In the genomic region with DNA sequence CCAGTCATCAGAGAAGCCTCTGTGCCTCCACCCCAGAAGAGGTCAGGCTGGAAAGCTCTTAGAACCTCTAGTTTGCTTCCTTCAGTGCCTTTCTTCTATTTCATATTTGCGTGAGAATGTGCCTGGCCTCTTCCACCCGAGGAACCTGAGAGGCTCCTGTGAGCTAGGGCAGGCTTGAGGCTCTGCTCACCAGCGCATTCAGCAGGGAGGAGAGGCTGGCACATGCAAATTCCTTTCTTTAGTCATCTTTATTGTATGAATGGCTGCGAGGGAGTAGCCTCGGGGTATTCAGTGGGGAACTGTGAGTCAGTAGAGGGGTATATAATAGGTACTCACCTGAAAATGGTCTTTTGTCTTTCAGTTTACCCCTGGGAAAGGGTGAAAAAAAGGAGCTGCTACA, we compare ENCODE assay signal across 13 cellular contexts.
DNase-seq lines count a peak whose midpoint lies in the region; ATAC-seq, FAIRE-seq and TF ChIP-seq lines count a peak whose summit lies in the region.
"Had no signal": no experiment of that assay in that cellular context is flagged by ENCODE, and none has a peak within 500 bp of the region (broad histone marks: within the 10 kb centered on the region; RNA-seq: fewer than 3 reads in every experiment).

No MANE protein-coding gene starts in this region.

- ATAC-seq in foreskin keratinocyte (peak; percentile 98), GM18498 (IDR thresholded peaks at IDR 0.05; ENCODE audit: unreplicated experiment) (no peak)
- ATAC-seq: activated CD8-positive, alpha-beta T cell treated with anti-CD3 and anti-CD28 coated beads for 36 hours had no signal

- no peak for FAIRE-seq in RCC 7860 (lab: Jason Lieb, UNC)
- FAIRE-seq: endothelial cell of umbilical vein had no signal

- H3K4me1 ChIP-seq in foreskin keratinocyte = peaks cover 32% of the 10 kb centered on the region
- H3K4me1 ChIP-seq: left ventricle myocardium inferior had no signal

- no peaks in the 10 kb centered on the region for H3K27me3 ChIP-seq in foreskin keratinocyte

- peak; percentile 8 for TF ChIP-seq CTCF in foreskin keratinocyte (conservative IDR thresholded peaks at IDR 0.05)
- TF ChIP-seq CTCF in retinal pigment epithelial cell (conservative IDR thresholded peaks at IDR 0.05; ENCODE audit: low read depth, low read length) = no peak

- H3K4me3 ChIP-seq in retinal pigment epithelial cell (ENCODE audit: low read length) = no peak overlapping the region
- H3K4me3 ChIP-seq: left ventricle myocardium inferior had no signal

- DNase-seq in HK-2 (ENCODE audit: unreplicated experiment) (peak; percentile 14), RCC 7860 (ENCODE audit: low spot score) (peak; percentile 28), foreskin keratinocyte (peak; percentile 74 to 92), retinal pigment epithelial cell (ENCODE audit: low read depth) (peak; percentile 31), Ammon's horn (ENCODE audit: low spot score) (no peak), NK-92 (lab: John Stamatoyannopoulos, UW; ENCODE audit: unreplicated experiment) (no peak)
- no peak for DNase-seq in stimulated activated CD4-positive, alpha-beta T cell treated with anti-CD3 and anti-CD28 coated beads, Interleukin-2, amount 100 ng/mL, for 24 hours
- DNase-seq: activated CD8-positive, alpha-beta T cell treated with anti-CD3 and anti-CD28 coated beads for 36 hours; GDM1; left ventricle myocardium inferior; NCI-H510A had no signal

- H3K27ac ChIP-seq in foreskin keratinocyte = peak overlapping the region; percentile 38
- H3K27ac ChIP-seq: left ventricle myocardium inferior had no signal

Comparison
In these comparisons a context has a peak if more than half of its experiments do, and no peak if none do; other contexts are left out.
1. DNase-seq: peak in HK-2 (single experiment), RCC 7860 (single experiment), foreskin keratinocyte (2 of 2) and retinal pigment epithelial cell (single experiment); none in Ammon's horn (single experiment), NK-92 (single experiment) and stimulated activated CD4-positive, alpha-beta T cell treated with anti-CD3 and anti-CD28 coated beads, Interleukin-2, amount 100 ng/mL, for 24 hours (0 of 2).